17 cellular contexts compared by ENCODE assay signal in genomic region chr9:70303268-70303667, GRCh38. TPM values are rescaled to one million over a fixed set of nuclear protein-coding genes. Genes with fewer than 3 reads are reported as not detected.
DNase-seq lines count a peak whose midpoint lies in the region; ATAC-seq and TF ChIP-seq lines count a peak whose summit lies in the region.
"Had no signal": no experiment of that assay in that cellular context is flagged by ENCODE, and none has a peak within 500 bp of the region (broad histone marks: within the 10 kb centered on the region; RNA-seq: fewer than 3 reads in every experiment).

No MANE protein-coding gene starts in this region.

- no peaks in the 10 kb centered on the region for H3K27me3 ChIP-seq in GM23248 (replicated peaks; ENCODE audit: insufficient read depth)
- no peaks in the 10 kb centered on the region for H3K27me3 ChIP-seq in GM23338 (ENCODE audit: insufficient read depth)
- H3K27me3 ChIP-seq in H9 (ENCODE audit: insufficient read depth, low read length): no peaks in the 10 kb centered on the region
- H3K27me3 ChIP-seq: BE2C, SJSA1 had no signal

- no peaks in the 10 kb centered on the region for H3K79me1 ChIP-seq in H9 (ENCODE audit: insufficient read depth, low read depth, low read length, poor library complexity, severe bottlenecking)

- in situ Hi-C loops in GM23248 (cut with MboI): no loop called here
- in situ Hi-C loops in SK-MEL-5 (cut with HindIII; ENCODE audit: low pct_unique_long_range_greater_than_20kb, low sequenced_read_pairs): no loop called here

- H3K4me2 ChIP-seq in GM23248 (ENCODE audit: unreplicated experiment) (no peak overlapping the region), GM23338 (no peak overlapping the region), H9 (ENCODE audit: insufficient read depth, insufficient read length, low read length) (no peak overlapping the region)
- H3K4me2 ChIP-seq: PC-9 had no signal

- H3K27me3 Mint-ChIP-seq in natural killer cell (ENCODE audit: low read depth in 2 of 2) (no peaks in the 10 kb centered on the region), GM23338 (ENCODE audit: insufficient read depth, low read depth, poor library complexity) (no peaks in the 10 kb centered on the region), H9 (ENCODE audit: low read depth) (no peaks in the 10 kb centered on the region)
- H3K27me3 Mint-ChIP-seq: CD4-positive, alpha-beta memory T cell; IgD-negative memory B cell had no signal

- no peaks in the 10 kb centered on the region for H3K9me3 Mint-ChIP-seq in natural killer cell
- H3K9me3 Mint-ChIP-seq in GM23338: no peaks in the 10 kb centered on the region
- no peaks in the 10 kb centered on the region for H3K9me3 Mint-ChIP-seq in H9

- 32 to 33% methylated on average over 5 of the region's 5 CpGs for WGBS in GM23248 (ENCODE audit: low coverage in 1 of 2, low lambda C conversion rate in 2 of 2, missing lambda C conversion rate in 2 of 2), 2 experiments
- whole genome bisulfite sequencing in H9 (ENCODE audit: extremely low coverage, insufficient read length, low lambda C conversion rate): no CpG with 5 or more reads among the region's 5 CpGs

- peaks cover 7% of the 10 kb centered on the region for H3K36me3 Mint-ChIP-seq in natural killer cell
- H3K36me3 Mint-ChIP-seq in GM23338 (ENCODE audit: low read depth): peaks cover 38% of the 10 kb centered on the region
- H3K36me3 Mint-ChIP-seq in H9 (ENCODE audit: insufficient read depth in 1 of 3, low read depth in 3 of 3): peaks cover 18 to 59% (median 56%) of the 10 kb centered on the region in 3 experiments; a peak in 6 of 7 replicates

- H3K4me3 Mint-ChIP-seq in natural killer cell: no peak overlapping the region
- no peak overlapping the region for H3K4me3 Mint-ChIP-seq in GM23338
- no peak overlapping the region for H3K4me3 Mint-ChIP-seq in H9
- H3K4me3 Mint-ChIP-seq: CD4-positive, alpha-beta memory T cell; IgD-negative memory B cell had no signal

- peaks cover 11% of the 10 kb centered on the region; the same call in 1 of the 2 replicates for H3K4me1 ChIP-seq in GM23248 (ENCODE audit: insufficient read depth)
- no peaks in the 10 kb centered on the region for H3K4me1 ChIP-seq in GM23338 (ENCODE audit: insufficient read depth)
- no peaks in the 10 kb centered on the region for H3K4me1 ChIP-seq in H9 (ENCODE audit: insufficient read depth, low read length)
- H3K4me1 ChIP-seq: BE2C, SJSA1 had no signal

- no peak overlapping the region for H4K8ac ChIP-seq in H9 (replicated peaks; ENCODE audit: insufficient read length, low read depth, low read length)

- no peak for TF ChIP-seq CTCF in natural killer cell (IDR thresholded peaks at IDR 0.05)
- no peak for TF ChIP-seq CTCF in GM23338 (conservative IDR thresholded peaks at IDR 0.05; ENCODE audit: low read depth in 2 of 2)
- TF ChIP-seq CTCF in H9 (conservative IDR thresholded peaks at IDR 0.05): no peak

- no peak for ATAC-seq in natural killer cell
- ATAC-seq in GM23338: no peak

- no peak overlapping the region for H2BK20ac ChIP-seq in H9 (ENCODE audit: low read depth, low read length, poor library complexity, severe bottlenecking)

- H3K27ac Mint-ChIP-seq in natural killer cell (no peak overlapping the region), GM23338 (no peak overlapping the region), H9 (no peak overlapping the region)
- H3K27ac Mint-ChIP-seq: IgD-negative memory B cell had no signal

- no peak overlapping the region for H2BK120ac ChIP-seq in H9 (ENCODE audit: low read depth, low read length, poor library complexity, severe bottlenecking)

- no peak overlapping the region for H2AK5ac ChIP-seq in H9 (ENCODE audit: insufficient read length, low read length)

- no peaks in the 10 kb centered on the region for H3K23me2 ChIP-seq in H9 (ENCODE audit: insufficient read length, low read depth, low read length, poor library complexity, severe bottlenecking)

- H3K56ac ChIP-seq in H9 (ENCODE audit: insufficient read length, low read depth, low read length): no peak overlapping the region

- H3K27ac ChIP-seq in GM23248: peak overlapping the region; percentile 35
- no peak overlapping the region for H3K27ac ChIP-seq in GM23338 (ENCODE audit: low read depth)
- no peak overlapping the region for H3K27ac ChIP-seq in H9 (ENCODE audit: insufficient read length, low read depth, low read length)
- H3K27ac ChIP-seq: PC-9, SJSA1 had no signal

- H3K9me3 ChIP-seq in GM23248 (ENCODE audit: low read depth): no peaks in the 10 kb centered on the region
- H3K9me3 ChIP-seq in H9 (ENCODE audit: control insufficient read depth, low read depth, low read length): no peaks in the 10 kb centered on the region
- H3K9me3 ChIP-seq: BE2C, SJSA1 had no signal

- no peak overlapping the region for H4K91ac ChIP-seq in H9 (ENCODE audit: insufficient read length, low read depth, low read length)

- no peak overlapping the region for H3K14ac ChIP-seq in H9 (ENCODE audit: insufficient read depth, low read length)

- H3K79me2 ChIP-seq in GM23248 (ENCODE audit: insufficient read depth): peaks cover 59% of the 10 kb centered on the region
- no peaks in the 10 kb centered on the region for H3K79me2 ChIP-seq in GM23338 (replicated peaks; ENCODE audit: insufficient read depth)
- no peaks in the 10 kb centered on the region for H3K79me2 ChIP-seq in H9 (ENCODE audit: insufficient read depth, low read length)

- H4K5ac ChIP-seq in H9 (ENCODE audit: insufficient read length, low read depth, low read length): no peak overlapping the region

- H2AFZ ChIP-seq in GM23248 (no peak overlapping the region), GM23338 (no peak overlapping the region), H9 (ENCODE audit: low read length) (no peak overlapping the region)
- H2AFZ ChIP-seq: PC-9 had no signal

- no peaks in the 10 kb centered on the region for H4K20me1 ChIP-seq in GM23248 (ENCODE audit: insufficient read depth)
- H4K20me1 ChIP-seq in GM23338 (replicated peaks; ENCODE audit: insufficient read depth): no peaks in the 10 kb centered on the region
- no peaks in the 10 kb centered on the region for H4K20me1 ChIP-seq in H9 (ENCODE audit: control insufficient read depth, insufficient read depth, insufficient read length)

- H3K4me3 ChIP-seq in GM23248 (0 out of 2 replicates have a peak overlapping the region, but pooled peaks have one; percentile 2), GM23338 (no peak overlapping the region)
- H3K4me3 ChIP-seq: PC-9, SJSA1 had no signal

- no peak overlapping the region for H3K4ac ChIP-seq in H9 (ENCODE audit: low read depth, low read length)

- H2BK15ac ChIP-seq in H9 (ENCODE audit: low read depth, low read length): no peak overlapping the region

- H3K4me1 Mint-ChIP-seq in natural killer cell (peaks cover 5 to 6% of the 10 kb centered on the region in 2 donors), GM23338 (no peaks in the 10 kb centered on the region), H9 (no peaks in the 10 kb centered on the region)
- H3K4me1 Mint-ChIP-seq: IgD-negative memory B cell had no signal

- no peak overlapping the region for H3K9ac ChIP-seq in GM23248
- no peak overlapping the region for H3K9ac ChIP-seq in H9 (ENCODE audit: extremely low read depth, insufficient read length, low read length)

- H2BK5ac ChIP-seq in H9 (ENCODE audit: insufficient read length, low read length): no peak overlapping the region

- H3T11ph ChIP-seq in H9 (ENCODE audit: low read length): no peak overlapping the region

- intact Hi-C loops in natural killer cell (cut with micrococcal nuclease): no loop called here

- no peaks in the 10 kb centered on the region for H3K9me2 ChIP-seq in GM23248 (ENCODE audit: insufficient read depth)
- no peaks in the 10 kb centered on the region for H3K9me2 ChIP-seq in GM23338 (ENCODE audit: insufficient read depth)

- H3K18ac ChIP-seq in H9 (ENCODE audit: insufficient read length, low read depth, low read length): no peak overlapping the region

- H3K36me3 ChIP-seq in GM23248 (ENCODE audit: low read depth): peaks cover 64% of the 10 kb centered on the region
- peaks cover 16% of the 10 kb centered on the region; the same call in 1 of the 2 replicates for H3K36me3 ChIP-seq in GM23338 (ENCODE audit: insufficient read depth)

- DNase-seq in AG20443 (ENCODE audit: low spot score) (peak; percentile 10), GM23248 (peak; percentile 77), SK-MEL-5 (ENCODE audit: low read depth, low spot score) (peak; percentile 61), fibroblast of peridontal ligament (ENCODE audit: extremely low read depth) (peak; percentile 69), natural killer cell (no peak), GM23338 (ENCODE audit: low spot score) (no peak), NCI-H128 (lab: John Stamatoyannopoulos, UW; ENCODE audit: unreplicated experiment) (no peak), H9 (no peak)
- DNase-seq: BE2C; CD4-positive, alpha-beta memory T cell; NCI-H1436 treated with DMSO at 0.1 percent for 48 hours; NCI-H2029 treated with DMSO at 0.1 percent for 48 hours; NCI-H510A treated with DMSO at 0.1 percent for 48 hours; NCI-H82; PC-9 had no signal

- H3K23ac ChIP-seq in H9 (ENCODE audit: insufficient read length, low read depth, low read length): no peak overlapping the region

- H2BK12ac ChIP-seq in H9 (ENCODE audit: insufficient read length, low read depth, low read length): no peak overlapping the region

- H3F3A ChIP-seq in GM23248 (ENCODE audit: insufficient read depth) (peaks cover 5% of the 10 kb centered on the region; the same call in 1 of the 2 replicates), GM23338 (replicated peaks; ENCODE audit: low read depth) (no peaks in the 10 kb centered on the region)

TF ChIP-seq in GM23338, 12 proteins besides CTCF, POLR2A, EP300 and RAD21 (continues in another document):
- TF ChIP-seq EZH2phosphoT487 (IDR thresholded peaks at IDR 0.05; ENCODE audit: unreplicated experiment): no peak

RNA-seq across cellular contexts. Expression of gene SMC5, which starts 44.5 kb away (rescaled TPM):
- 12.5 and 16.4 TPM in 2 replicates for total RNA-seq in GM23248 (2014; rRNA removed; shearing (Covaris generic))
- polyA plus RNA-seq in GM23248 (2016; fragmentation: Nextera tagmentation; extraction: Ambion mirVana): 14.9 and 15.1 TPM in 2 replicates
- total RNA-seq in SK-MEL-5 (2014; rRNA removed; shearing (Covaris generic)): 20.7 and 24.0 TPM in 2 replicates
- polyA plus RNA-seq in SK-MEL-5 (2015; cell fraction: cytosol; rRNA removed): 12.3 and 17.0 TPM in 2 replicates
- polyA plus RNA-seq in SK-MEL-5 (2015; cell fraction: nucleus; rRNA removed): 46.8 and 51.4 TPM in 2 replicates
- 10 to 100 TPM; 35.0 to 41.0 (median 40.9) TPM for total RNA-seq in natural killer cell
- total RNA-seq in GM23338 (2014; rRNA removed; shearing (Covaris generic)): 25.5 and 29.0 TPM in 2 replicates
- 14.8 and 27.9 TPM in 2 replicates for polyA plus RNA-seq in GM23338 (2016; fragmentation: Nextera tagmentation; extraction: Ambion mirVana)
- total RNA-seq in H9 (2021): 27.6 and 29.6 TPM in 2 replicates

Comparison
In these comparisons a context has a peak if more than half of its experiments do, and no peak if none do; other contexts are left out.
1. DNase-seq: peak in AG20443 (single experiment), GM23248 (single experiment), SK-MEL-5 (single experiment) and fibroblast of peridontal ligament (single experiment); none in natural killer cell (single experiment), GM23338 (single experiment), NCI-H128 (single experiment) and H9 (single experiment).